2 cellular contexts compared by ENCODE assay signal in the genomic region with DNA sequence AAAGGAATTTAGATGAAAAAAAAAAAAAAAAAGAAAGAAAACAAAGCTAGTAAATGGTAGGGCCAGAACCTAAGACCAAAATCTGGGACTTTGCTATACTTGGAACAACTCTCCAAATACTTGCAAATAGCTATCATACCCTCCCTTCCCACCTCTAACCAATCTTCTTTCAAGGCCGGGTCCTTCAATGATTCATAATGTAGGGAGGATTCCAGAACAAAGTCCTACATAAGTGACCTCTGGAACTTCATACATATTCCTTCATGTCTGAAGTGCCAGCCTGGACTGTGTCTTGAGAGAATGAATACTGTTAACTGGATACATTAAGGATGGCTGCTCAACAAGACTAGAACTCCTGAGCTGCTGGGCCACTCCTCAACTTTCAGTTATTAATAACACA.
TF ChIP-seq lines count a peak whose summit lies in the region.

No MANE protein-coding gene starts in this region.

TF ChIP-seq in A549, 52 proteins besides CTCF, POLR2A, EP300 and RAD21:
- TF ChIP-seq CBX2 (IDR thresholded peaks at IDR 0.05; ENCODE audit: borderline replicate concordance, low read depth) (no peak), JUNB (IDR thresholded peaks at IDR 0.05) (no peak)
TF ChIP-seq in A549: peak in this region for 0.

TF ChIP-seq in IMR-90, 13 proteins besides CTCF, POLR2A, EP300 and RAD21:
- TF ChIP-seq BHLHE40 (IDR thresholded peaks at IDR 0.05; ENCODE audit: low read depth, low read length), result no peak
- no peak for TF ChIP-seq RCOR1 (IDR thresholded peaks at IDR 0.05; ENCODE audit: insufficient replicate concordance, low read length)
- no peak for TF ChIP-seq NFE2L2 (IDR thresholded peaks at IDR 0.05; ENCODE audit: low read depth, low read length)
- TF ChIP-seq MAZ (IDR thresholded peaks at IDR 0.05; ENCODE audit: borderline replicate concordance, low read depth, low read length), result no peak
- TF ChIP-seq FOS (IDR thresholded peaks at IDR 0.05; ENCODE audit: low read depth, low read length), result no peak
- no peak for TF ChIP-seq CEBPB (IDR thresholded peaks at IDR 0.05; ENCODE audit: low read depth, low read length)
- TF ChIP-seq RFX5 (IDR thresholded peaks at IDR 0.05; ENCODE audit: low read depth, low read length), result no peak
- no peak for TF ChIP-seq SMC3 (IDR thresholded peaks at IDR 0.05; ENCODE audit: low read depth, low read length)
- TF ChIP-seq MAFK (IDR thresholded peaks at IDR 0.05; ENCODE audit: low read depth, low read length), result no peak
- no peak for TF ChIP-seq CHD1 (IDR thresholded peaks at IDR 0.05; ENCODE audit: low read depth, low read length)
- no peak for TF ChIP-seq MXI1 (IDR thresholded peaks at IDR 0.05; ENCODE audit: borderline replicate concordance, low read depth, low read length)
- TF ChIP-seq, protein P1, sequence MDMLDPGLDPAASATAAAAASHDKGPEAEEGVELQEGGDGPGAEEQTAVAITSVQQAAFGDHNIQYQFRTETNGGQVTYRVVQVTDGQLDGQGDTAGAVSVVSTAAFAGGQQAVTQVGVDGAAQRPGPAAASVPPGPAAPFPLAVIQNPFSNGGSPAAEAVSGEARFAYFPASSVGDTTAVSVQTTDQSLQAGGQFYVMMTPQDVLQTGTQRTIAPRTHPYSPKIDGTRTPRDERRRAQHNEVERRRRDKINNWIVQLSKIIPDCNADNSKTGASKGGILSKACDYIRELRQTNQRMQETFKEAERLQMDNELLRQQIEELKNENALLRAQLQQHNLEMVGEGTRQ (IDR thresholded peaks at IDR 0.05; ENCODE audit: low read depth, low read length), result no peak
- TF ChIP-seq, protein P2, sequence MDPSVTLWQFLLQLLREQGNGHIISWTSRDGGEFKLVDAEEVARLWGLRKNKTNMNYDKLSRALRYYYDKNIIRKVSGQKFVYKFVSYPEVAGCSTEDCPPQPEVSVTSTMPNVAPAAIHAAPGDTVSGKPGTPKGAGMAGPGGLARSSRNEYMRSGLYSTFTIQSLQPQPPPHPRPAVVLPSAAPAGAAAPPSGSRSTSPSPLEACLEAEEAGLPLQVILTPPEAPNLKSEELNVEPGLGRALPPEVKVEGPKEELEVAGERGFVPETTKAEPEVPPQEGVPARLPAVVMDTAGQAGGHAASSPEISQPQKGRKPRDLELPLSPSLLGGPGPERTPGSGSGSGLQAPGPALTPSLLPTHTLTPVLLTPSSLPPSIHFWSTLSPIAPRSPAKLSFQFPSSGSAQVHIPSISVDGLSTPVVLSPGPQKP (IDR thresholded peaks at IDR 0.05; ENCODE audit: borderline replicate concordance, low read depth, low read length), result no peak
